In the genomic region with DNA sequence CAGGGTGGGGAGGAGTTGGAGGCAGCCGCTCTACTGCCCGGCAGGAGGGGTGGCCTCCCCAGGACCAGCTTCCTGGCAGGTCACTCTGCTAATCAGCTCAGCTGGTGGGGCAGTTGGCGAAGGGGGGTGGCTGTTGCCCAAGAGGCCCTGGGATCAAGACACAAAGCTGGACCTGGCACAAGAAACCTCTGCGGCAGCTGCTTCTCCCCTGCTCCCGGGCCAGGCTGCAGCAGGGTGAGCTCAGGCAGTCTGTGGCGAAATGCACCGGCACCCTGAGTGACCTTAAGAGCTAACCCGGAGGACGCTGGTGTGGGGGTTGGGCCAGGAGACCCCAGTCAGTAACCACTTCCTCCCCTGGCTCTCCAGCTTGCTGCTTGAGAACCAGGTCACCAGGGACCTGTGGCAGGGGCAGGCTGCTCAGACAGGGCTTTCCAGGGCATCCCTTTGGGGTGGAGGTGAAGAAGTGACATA, we compare ENCODE assay signal across 10 cellular contexts. TPM values are rescaled to one million over a fixed set of nuclear protein-coding genes. Genes with fewer than 3 reads are reported as not detected.
A peak's percentile ranks its signal among the peaks of the same experiment; 100 is the strongest.
DNase-seq lines count a peak whose midpoint lies in the region; ATAC-seq and TF ChIP-seq lines count a peak whose summit lies in the region.
"Had no signal": no experiment of that assay in that cellular context is flagged by ENCODE, and none has a peak within 500 bp of the region (broad histone marks: within the 10 kb centered on the region; RNA-seq: fewer than 3 reads in every experiment).

No MANE protein-coding gene starts in this region.

- H3K4me1 Mint-ChIP-seq in T-helper 2 cell treated with Interferon-gamma antibody and Interleukin-4, amounts not matched to agents 5 μg/mL and 100 μg/mL, for 36 hours (ENCODE audit: low read depth): peaks cover 65% of the 10 kb centered on the region

- peak; percentile 35 for DNase-seq in GM19238 (ENCODE audit: insufficient read length, low spot score)
- peak; percentile 11 for DNase-seq in T-helper 2 cell treated with Interferon-gamma antibody and Interleukin-4, amounts not matched to agents 5 μg/mL and 100 μg/mL, for 36 hours (ENCODE audit: low spot score)
- peak; percentile 35 for DNase-seq in fibroblast of the aortic adventitia (ENCODE audit: low read depth)
- DNase-seq in sigmoid colon: peak; percentile 77
- DNase-seq in coronary artery (ENCODE audit: low spot score): no peak
- no peak for DNase-seq in NCI-H526 treated with DMSO at 0.1 percent for 48 hours (lab: John Stamatoyannopoulos, UW)
- DNase-seq in H4 (ENCODE audit: low spot score): no peak
- DNase-seq: NCI-H748 treated with DMSO at 0.1 percent for 48 hours had no signal

- intact Hi-C loops in sigmoid colon (cut with DNase I): no loop called here

- 44 to 63% methylated on average over 9 of the region's 9 CpGs for WGBS in sigmoid colon, 2 donors

- H3K4me3 Mint-ChIP-seq in T-helper 2 cell treated with Interferon-gamma antibody and Interleukin-4, amounts not matched to agents 5 μg/mL and 100 μg/mL, for 36 hours: peak overlapping the region; percentile 77

- no peak for TF ChIP-seq POLR2A in sigmoid colon (IDR thresholded peaks at IDR 0.05)

- H3K27ac ChIP-seq in sigmoid colon (peak overlapping the region in 1 of 4 donors; percentile 54), coronary artery (peak overlapping the region in 1 of 2 donors; percentile 58)

- ATAC-seq in GM21786 (IDR thresholded peaks at IDR 0.05; ENCODE audit: unreplicated experiment): no peak

- H3K4me1 ChIP-seq in sigmoid colon: peaks cover 0 to 31% (median 22%) of the 10 kb centered on the region in 4 donors

- H3K36me3 Mint-ChIP-seq in T-helper 2 cell treated with Interferon-gamma antibody and Interleukin-4, amounts not matched to agents 5 μg/mL and 100 μg/mL, for 36 hours (ENCODE audit: low read depth): peaks cover 1% of the 10 kb centered on the region

- no peaks in the 10 kb centered on the region for H3K36me3 ChIP-seq in sigmoid colon

- H3K9me3 ChIP-seq in sigmoid colon: no peaks in the 10 kb centered on the region

- no peaks in the 10 kb centered on the region for H3K27me3 ChIP-seq in sigmoid colon

- no peak overlapping the region for H3K4me3 ChIP-seq in fibroblast of the aortic adventitia (ENCODE audit: low read depth, low read length)
- H3K4me3 ChIP-seq in sigmoid colon: no peak overlapping the region
- no peak overlapping the region for H3K4me3 ChIP-seq in coronary artery

- H3K9me3 Mint-ChIP-seq in T-helper 2 cell treated with Interferon-gamma antibody and Interleukin-4, amounts not matched to agents 5 μg/mL and 100 μg/mL, for 36 hours: no peaks in the 10 kb centered on the region

- no peak for TF ChIP-seq EP300 in sigmoid colon (IDR thresholded peaks at IDR 0.05)

- TF ChIP-seq CTCF in fibroblast of the aortic adventitia (IDR thresholded peaks at IDR 0.05; ENCODE audit: insufficient read depth, low read length) (no peak), sigmoid colon (IDR thresholded peaks at IDR 0.05) (no peak), coronary artery (IDR thresholded peaks at IDR 0.05) (no peak)

- peak overlapping the region; percentile 90 for H3K27ac Mint-ChIP-seq in T-helper 2 cell treated with Interferon-gamma antibody and Interleukin-4, amounts not matched to agents 5 μg/mL and 100 μg/mL, for 36 hours

- H3K27me3 Mint-ChIP-seq in T-helper 2 cell treated with Interferon-gamma antibody and Interleukin-4, amounts not matched to agents 5 μg/mL and 100 μg/mL, for 36 hours (ENCODE audit: low read depth): no peaks in the 10 kb centered on the region

RNA-seq across cellular contexts. Expression of a gene that starts 31.1 kb away (rescaled TPM):
- total RNA-seq in fibroblast of the aortic adventitia (ENCODE audit: low replicate concordance) (under 0.01 TPM in 1 of 2 replicates, not detected in the other), sigmoid colon (1 to 10 TPM in 2 of 4 donors, under 1 TPM in 2; 0.28 to 3.2 (median 1.8) TPM)
- under 1 TPM in 1 of 3 donors, not detected in 2; 0.23 TPM for polyA plus RNA-seq in sigmoid colon
- 0.21 TPM in 1 of 2 replicates, not detected in the other for total RNA-seq in H4 (2014; rRNA removed; shearing (Covaris generic))
- total RNA-seq: glomerular endothelial cell had no signal

Comparison
In these comparisons a context has a peak if more than half of its experiments do, and no peak if none do; other contexts are left out.
1. DNase-seq: peak in GM19238 (single experiment), T-helper 2 cell treated with Interferon-gamma antibody and Interleukin-4, amounts not matched to agents 5 μg/mL and 100 μg/mL, for 36 hours (single experiment), fibroblast of the aortic adventitia (single experiment) and sigmoid colon (single experiment); none in coronary artery (single experiment), NCI-H526 treated with DMSO at 0.1 percent for 48 hours (single experiment) and H4 (single experiment).